In the genomic region with DNA sequence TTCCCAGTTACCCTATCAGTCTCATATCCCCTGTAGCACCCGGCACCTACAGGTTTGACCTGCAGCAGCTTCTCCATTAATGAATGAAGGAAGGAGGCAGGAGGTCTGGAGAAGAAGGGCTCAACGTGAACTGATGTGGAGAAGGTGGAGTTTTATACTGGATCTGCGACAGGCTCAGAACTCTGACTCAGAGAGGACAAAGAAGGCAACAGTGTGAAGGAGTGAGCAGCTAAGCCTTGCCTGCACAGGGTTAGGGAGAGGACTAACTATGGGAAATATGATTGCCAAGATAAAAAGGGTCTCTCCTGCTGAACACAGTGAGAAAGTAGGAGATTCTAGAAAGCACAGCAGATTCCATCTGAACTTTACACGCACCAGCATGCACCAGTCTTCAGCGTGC, we compare ENCODE assay signal across 1 cellular context.
TF ChIP-seq lines count a peak whose summit lies in the region.

No MANE protein-coding gene starts in this region.

TF ChIP-seq in IMR-90, 13 proteins besides CTCF, POLR2A, EP300 and RAD21:
- TF ChIP-seq FOS (IDR thresholded peaks at IDR 0.05; ENCODE audit: low read depth, low read length), result no peak
- TF ChIP-seq CEBPB (IDR thresholded peaks at IDR 0.05; ENCODE audit: low read depth, low read length), result no peak
- TF ChIP-seq NFE2L2 (IDR thresholded peaks at IDR 0.05; ENCODE audit: low read depth, low read length), result no peak
- no peak for TF ChIP-seq MAZ (IDR thresholded peaks at IDR 0.05; ENCODE audit: borderline replicate concordance, low read depth, low read length)
- TF ChIP-seq BHLHE40 (IDR thresholded peaks at IDR 0.05; ENCODE audit: low read depth, low read length), result no peak
- no peak for TF ChIP-seq CHD1 (IDR thresholded peaks at IDR 0.05; ENCODE audit: low read depth, low read length)
- TF ChIP-seq SMC3 (IDR thresholded peaks at IDR 0.05; ENCODE audit: low read depth, low read length), result no peak
- TF ChIP-seq MXI1 (IDR thresholded peaks at IDR 0.05; ENCODE audit: borderline replicate concordance, low read depth, low read length), result no peak
- TF ChIP-seq RCOR1 (IDR thresholded peaks at IDR 0.05; ENCODE audit: insufficient replicate concordance, low read length), result no peak
- TF ChIP-seq, protein P1, sequence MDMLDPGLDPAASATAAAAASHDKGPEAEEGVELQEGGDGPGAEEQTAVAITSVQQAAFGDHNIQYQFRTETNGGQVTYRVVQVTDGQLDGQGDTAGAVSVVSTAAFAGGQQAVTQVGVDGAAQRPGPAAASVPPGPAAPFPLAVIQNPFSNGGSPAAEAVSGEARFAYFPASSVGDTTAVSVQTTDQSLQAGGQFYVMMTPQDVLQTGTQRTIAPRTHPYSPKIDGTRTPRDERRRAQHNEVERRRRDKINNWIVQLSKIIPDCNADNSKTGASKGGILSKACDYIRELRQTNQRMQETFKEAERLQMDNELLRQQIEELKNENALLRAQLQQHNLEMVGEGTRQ (IDR thresholded peaks at IDR 0.05; ENCODE audit: low read depth, low read length), result no peak
- TF ChIP-seq RFX5 (IDR thresholded peaks at IDR 0.05; ENCODE audit: low read depth, low read length), result no peak
- TF ChIP-seq MAFK (IDR thresholded peaks at IDR 0.05; ENCODE audit: low read depth, low read length), result no peak
- TF ChIP-seq, protein P2, sequence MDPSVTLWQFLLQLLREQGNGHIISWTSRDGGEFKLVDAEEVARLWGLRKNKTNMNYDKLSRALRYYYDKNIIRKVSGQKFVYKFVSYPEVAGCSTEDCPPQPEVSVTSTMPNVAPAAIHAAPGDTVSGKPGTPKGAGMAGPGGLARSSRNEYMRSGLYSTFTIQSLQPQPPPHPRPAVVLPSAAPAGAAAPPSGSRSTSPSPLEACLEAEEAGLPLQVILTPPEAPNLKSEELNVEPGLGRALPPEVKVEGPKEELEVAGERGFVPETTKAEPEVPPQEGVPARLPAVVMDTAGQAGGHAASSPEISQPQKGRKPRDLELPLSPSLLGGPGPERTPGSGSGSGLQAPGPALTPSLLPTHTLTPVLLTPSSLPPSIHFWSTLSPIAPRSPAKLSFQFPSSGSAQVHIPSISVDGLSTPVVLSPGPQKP (IDR thresholded peaks at IDR 0.05; ENCODE audit: borderline replicate concordance, low read depth, low read length), result no peak
